In genomic region chr18:49227456-49227855, GRCh38 we compare ENCODE assay signal across 12 cellular contexts.
DNase-seq lines count a peak whose midpoint lies in the region; ATAC-seq, FAIRE-seq and TF ChIP-seq lines count a peak whose summit lies in the region.
"Had no signal": no experiment of that assay in that cellular context is flagged by ENCODE, and none has a peak within 500 bp of the region (broad histone marks: within the 10 kb centered on the region; RNA-seq: fewer than 3 reads in every experiment).

No MANE protein-coding gene starts in this region.

- WGBS in K562 (ENCODE audit: insufficient coverage, low coverage, missing lambda C conversion rate): 9% methylated on average over 1 of the region's 1 CpG
- 82% methylated on average over 1 of the region's 1 CpG; no CpG with 5 or more reads in 1 of the 2 experiments for WGBS in endodermal cell (ENCODE audit: insufficient coverage in 1 of 2, insufficient read length in 1 of 2), 2 experiments
- no CpG with 5 or more reads among the region's 1 CpG for WGBS in neuronal stem cell (ENCODE audit: extremely low coverage in 2 of 2, insufficient read length in 2 of 2, insufficient replicate concordance in 1 of 2), 2 donors

- H3K27ac Mint-ChIP-seq in activated CD4-positive, alpha-beta T cell treated with anti-CD3 and anti-CD28 coated beads, Interleukin-2, amount 10 ng/mL, durations not matched to agents 24 days and 14 days: peak overlapping the region; percentile 31
- no peak overlapping the region for H3K27ac Mint-ChIP-seq in endodermal cell

- no peak for ATAC-seq in K562
- ATAC-seq in GM21529 (IDR thresholded peaks at IDR 0.05; ENCODE audit: unreplicated experiment): no peak
- ATAC-seq: heart left ventricle, right cardiac atrium had no signal

- intact Hi-C loops in activated CD4-positive, alpha-beta T cell treated with anti-CD3 and anti-CD28 coated beads, Interleukin-2, amount 10 ng/mL, durations not matched to agents 24 days and 14 days (cut with micrococcal nuclease): loop anchor here (2.0 kb wide), 1 partner anchor 49 kb away; no protein-coding TSS in a partner anchor
- intact Hi-C loops in K562 (cut with micrococcal nuclease): no loop called here

- no peak overlapping the region for H2AK5ac ChIP-seq in neuronal stem cell (ENCODE audit: low read depth, low read length)

- H3K27ac ChIP-seq in K562 (ENCODE audit: extremely low read depth, low read depth, low read length): no peak overlapping the region
- H3K27ac ChIP-seq in endodermal cell (ENCODE audit: low read depth, low read length): no peak overlapping the region
- H3K27ac ChIP-seq in neuronal stem cell (replicated peaks; ENCODE audit: low read length): no peak overlapping the region
- H3K27ac ChIP-seq: C4-2B, heart left ventricle had no signal

- no peak overlapping the region for H2BK12ac ChIP-seq in neuronal stem cell (ENCODE audit: low read length)

- no peak overlapping the region for H3K23ac ChIP-seq in neuronal stem cell (ENCODE audit: low read depth, low read length, poor library complexity)

- no peaks in the 10 kb centered on the region for H3K79me2 ChIP-seq in K562 (ENCODE audit: control insufficient read depth, insufficient read depth, low read length)

- FAIRE-seq in GM12892 (lab: Jason Lieb, UNC) (peak; percentile 21), K562 (lab: Jason Lieb, UNC) (no peak)

- TF ChIP-seq CTCF in K562 (IDR thresholded peaks at IDR 0.05 in 2 of 3, conservative IDR thresholded peaks at IDR 0.05 in 1 of 3; ENCODE audit: insufficient read depth in 2 of 3, low read depth in 1 of 3, low read length in 3 of 3): no peak
- no peak for TF ChIP-seq CTCF in endodermal cell (conservative IDR thresholded peaks at IDR 0.05)

- no peak overlapping the region for H3K4me3 Mint-ChIP-seq in activated CD4-positive, alpha-beta T cell treated with anti-CD3 and anti-CD28 coated beads, Interleukin-2, amount 10 ng/mL, durations not matched to agents 24 days and 14 days
- H3K4me3 Mint-ChIP-seq in endodermal cell: no peak overlapping the region

- H4K8ac ChIP-seq in neuronal stem cell (ENCODE audit: low read depth, low read length): no peak overlapping the region

- TF ChIP-seq RAD21 in K562 (CRISPR knock-in tag; conservative IDR thresholded peaks at IDR 0.05 in 1 of 2, IDR thresholded peaks at IDR 0.05 in 1 of 2): no peak

- H3K9me3 ChIP-seq in K562 (replicated peaks; ENCODE audit: control insufficient read depth, insufficient read depth, low read depth, low read length) (no peaks in the 10 kb centered on the region), endodermal cell (ENCODE audit: control insufficient read depth, low read length) (no peaks in the 10 kb centered on the region), neuronal stem cell (replicated peaks in 1 of 2; ENCODE audit: control insufficient read depth in 2 of 2, insufficient read depth in 1 of 2, low read depth in 1 of 2, low read length in 2 of 2) (no peaks in the 10 kb centered on the region)
- H3K9me3 ChIP-seq: heart left ventricle had no signal

- in situ Hi-C loops in K562 (cut with MboI): no loop called here

- no peak for TF ChIP-seq POLR2A in GM12892 (IDR thresholded peaks at IDR 0.05; ENCODE audit: low read depth, low read length)
- TF ChIP-seq POLR2A in K562 (conservative IDR thresholded peaks at IDR 0.05): no peak

- no peak overlapping the region for H2AFZ ChIP-seq in K562 (ENCODE audit: low read depth, low read length)
- no peak overlapping the region for H2AFZ ChIP-seq in neuronal stem cell (ENCODE audit: low read length)

- no peak overlapping the region for H3K14ac ChIP-seq in neuronal stem cell (ENCODE audit: low read length)

- H2BK15ac ChIP-seq in neuronal stem cell (ENCODE audit: low read length): no peak overlapping the region

- H3K4me1 ChIP-seq in K562 (replicated peaks in 1 of 2; ENCODE audit: control insufficient read depth in 2 of 2, insufficient read depth in 2 of 2, low read length in 2 of 2) (peaks cover 0 to 7% of the 10 kb centered on the region in 2 experiments; a peak in 2 of 5 replicates), endodermal cell (ENCODE audit: control insufficient read depth, insufficient read depth, low read length) (no peaks in the 10 kb centered on the region), neuronal stem cell (ENCODE audit: control insufficient read depth in 2 of 2, insufficient read depth in 1 of 2, low read depth in 1 of 2, low read length in 2 of 2) (no peaks in the 10 kb centered on the region)

- H3K27me3 ChIP-seq in K562 (ENCODE audit: control insufficient read depth in 2 of 2, insufficient read depth in 2 of 2, low read length in 2 of 2) (no peaks in the 10 kb centered on the region), endodermal cell (ENCODE audit: control insufficient read depth, insufficient read depth, low read length, poor library complexity, severe bottlenecking) (no peaks in the 10 kb centered on the region), neuronal stem cell (ENCODE audit: control insufficient read depth in 3 of 3, insufficient read depth in 3 of 3, low read depth in 1 of 3, low read length in 3 of 3) (no peaks in the 10 kb centered on the region)
- H3K27me3 ChIP-seq: heart left ventricle had no signal

- H2BK5ac ChIP-seq in neuronal stem cell (ENCODE audit: low read length): no peak overlapping the region

- no peak overlapping the region for H3K4me3 ChIP-seq in K562
- H3K4me3 ChIP-seq in endodermal cell (ENCODE audit: low read length): no peak overlapping the region
- no peak overlapping the region for H3K4me3 ChIP-seq in neuronal stem cell (ENCODE audit: low read length in 2 of 2)
- H3K4me3 ChIP-seq: heart left ventricle had no signal

- H3K27me3 Mint-ChIP-seq in activated CD4-positive, alpha-beta T cell treated with anti-CD3 and anti-CD28 coated beads, Interleukin-2, amount 10 ng/mL, durations not matched to agents 24 days and 14 days: no peaks in the 10 kb centered on the region
- H3K27me3 Mint-ChIP-seq in endodermal cell (ENCODE audit: insufficient read depth): no peaks in the 10 kb centered on the region

- CTCF ChIA-PET in K562 (lab: Yijun Ruan, JAX; ENCODE audit: low intra/inter-chr PET ratio): no interaction called here

- POLR2A ChIA-PET in K562 (lab: Yijun Ruan, JAX): no interaction called here

- H3K9me1 ChIP-seq in K562 (ENCODE audit: control insufficient read depth, insufficient read depth, low read length): no peaks in the 10 kb centered on the region

- no peak overlapping the region for H3K9ac ChIP-seq in K562 (ENCODE audit: insufficient read depth in 1 of 2, low read depth in 2 of 2, low read length in 2 of 2)
- no peak overlapping the region for H3K9ac ChIP-seq in endodermal cell (ENCODE audit: extremely low read depth, low read length, poor library complexity, severe bottlenecking)
- no peak overlapping the region for H3K9ac ChIP-seq in neuronal stem cell (ENCODE audit: low read depth, low read length, poor library complexity)

- no peak overlapping the region for H3K4ac ChIP-seq in neuronal stem cell (ENCODE audit: low read length)

- DNase-seq in GM12892 (ENCODE audit: insufficient read length) (no peak), K562 (ENCODE audit: extremely low read depth in 1 of 4, low spot score in 3 of 4) (no peak), DMS79 (lab: John Stamatoyannopoulos, UW) (no peak), endodermal cell (no peak), neuronal stem cell (ENCODE audit: low spot score) (no peak)
- DNase-seq in activated CD4-positive, alpha-beta T cell treated with anti-CD3 and anti-CD28 coated beads, Interleukin-2, amount 10 ng/mL, durations not matched to agents 24 days and 14 days: peak; percentile 87
- peak; percentile 66 for DNase-seq in stimulated activated CD4-positive, alpha-beta T cell treated with anti-CD3 and anti-CD28 coated beads, Interleukin-1b, Interleukin-23, amount 100 ng/mL, for 48 hours
- DNase-seq: heart left ventricle, NCI-H2171, right cardiac atrium had no signal

- H3K36me3 ChIP-seq in K562 (ENCODE audit: control insufficient read depth, insufficient read depth, low read length): no peaks in the 10 kb centered on the region
- H3K36me3 ChIP-seq in endodermal cell (ENCODE audit: control insufficient read depth, insufficient read depth, low read length): no peaks in the 10 kb centered on the region
- no peaks in the 10 kb centered on the region for H3K36me3 ChIP-seq in neuronal stem cell (replicated peaks in 1 of 2; ENCODE audit: control insufficient read depth in 2 of 2, insufficient read depth in 2 of 2, low read length in 2 of 2)

- no peak overlapping the region for H3K18ac ChIP-seq in neuronal stem cell (ENCODE audit: low read length)

- H3K4me2 ChIP-seq in K562 (ENCODE audit: insufficient read depth, low read length): no peak overlapping the region
- H3K4me2 ChIP-seq in neuronal stem cell (ENCODE audit: insufficient read depth, low read length, poor library complexity, severe bottlenecking): no peak overlapping the region

- H4K20me1 ChIP-seq in K562 (replicated peaks; ENCODE audit: control insufficient read depth, insufficient read depth, low read length): no peaks in the 10 kb centered on the region

- H2BK120ac ChIP-seq in neuronal stem cell (ENCODE audit: low read depth, low read length): no peak overlapping the region

- H3K9me3 Mint-ChIP-seq in activated CD4-positive, alpha-beta T cell treated with anti-CD3 and anti-CD28 coated beads, Interleukin-2, amount 10 ng/mL, durations not matched to agents 24 days and 14 days: no peaks in the 10 kb centered on the region
- no peaks in the 10 kb centered on the region for H3K9me3 Mint-ChIP-seq in endodermal cell

- no peak for TF ChIP-seq EP300 in K562 (IDR thresholded peaks at IDR 0.05; ENCODE audit: low read length)

- no peaks in the 10 kb centered on the region for H3K79me1 ChIP-seq in neuronal stem cell (ENCODE audit: low read depth, low read length)

- no peak overlapping the region for H4K91ac ChIP-seq in neuronal stem cell (ENCODE audit: low read depth, low read length, poor library complexity)

- H3K36me3 Mint-ChIP-seq in activated CD4-positive, alpha-beta T cell treated with anti-CD3 and anti-CD28 coated beads, Interleukin-2, amount 10 ng/mL, durations not matched to agents 24 days and 14 days (ENCODE audit: low read depth): peaks cover 12% of the 10 kb centered on the region
- no peaks in the 10 kb centered on the region for H3K36me3 Mint-ChIP-seq in endodermal cell (ENCODE audit: low read depth)

- H3K4me1 Mint-ChIP-seq in activated CD4-positive, alpha-beta T cell treated with anti-CD3 and anti-CD28 coated beads, Interleukin-2, amount 10 ng/mL, durations not matched to agents 24 days and 14 days: peaks cover 17% of the 10 kb centered on the region
- no peaks in the 10 kb centered on the region for H3K4me1 Mint-ChIP-seq in endodermal cell

- BruUV-seq in K562 (replicated peaks; lab: Mats Ljungman, UMichigan): no TSS peak

TF ChIP-seq in K562, 482 proteins besides CTCF, POLR2A, EP300 and RAD21 (continues in another document):
- TF ChIP-seq TGIF2 (CRISPR knock-in tag; IDR thresholded peaks at IDR 0.05): no peak
- TF ChIP-seq ZNF778 (CRISPR knock-in tag; IDR thresholded peaks at IDR 0.05): no peak
- TF ChIP-seq EP400 (IDR thresholded peaks at IDR 0.05): no peak
- no peak for TF ChIP-seq NFYB (IDR thresholded peaks at IDR 0.05; ENCODE audit: extremely low read depth, insufficient read length)
- TF ChIP-seq ZC3H4 (CRISPR knock-in tag; IDR thresholded peaks at IDR 0.05; ENCODE audit: borderline replicate concordance): no peak
- no peak for TF ChIP-seq ZNF584 (CRISPR knock-in tag; IDR thresholded peaks at IDR 0.05; ENCODE audit: low read depth)

Comparison
In these comparisons a context has a peak if more than half of its experiments do, and no peak if none do; other contexts are left out.
1. DNase-seq: peak in activated CD4-positive, alpha-beta T cell treated with anti-CD3 and anti-CD28 coated beads, Interleukin-2, amount 10 ng/mL, durations not matched to agents 24 days and 14 days (single experiment) and stimulated activated CD4-positive, alpha-beta T cell treated with anti-CD3 and anti-CD28 coated beads, Interleukin-1b, Interleukin-23, amount 100 ng/mL, for 48 hours (single experiment); none in GM12892 (single experiment), K562 (0 of 4), DMS79 (single experiment), endodermal cell (single experiment) and neuronal stem cell (single experiment).